In the genomic region with DNA sequence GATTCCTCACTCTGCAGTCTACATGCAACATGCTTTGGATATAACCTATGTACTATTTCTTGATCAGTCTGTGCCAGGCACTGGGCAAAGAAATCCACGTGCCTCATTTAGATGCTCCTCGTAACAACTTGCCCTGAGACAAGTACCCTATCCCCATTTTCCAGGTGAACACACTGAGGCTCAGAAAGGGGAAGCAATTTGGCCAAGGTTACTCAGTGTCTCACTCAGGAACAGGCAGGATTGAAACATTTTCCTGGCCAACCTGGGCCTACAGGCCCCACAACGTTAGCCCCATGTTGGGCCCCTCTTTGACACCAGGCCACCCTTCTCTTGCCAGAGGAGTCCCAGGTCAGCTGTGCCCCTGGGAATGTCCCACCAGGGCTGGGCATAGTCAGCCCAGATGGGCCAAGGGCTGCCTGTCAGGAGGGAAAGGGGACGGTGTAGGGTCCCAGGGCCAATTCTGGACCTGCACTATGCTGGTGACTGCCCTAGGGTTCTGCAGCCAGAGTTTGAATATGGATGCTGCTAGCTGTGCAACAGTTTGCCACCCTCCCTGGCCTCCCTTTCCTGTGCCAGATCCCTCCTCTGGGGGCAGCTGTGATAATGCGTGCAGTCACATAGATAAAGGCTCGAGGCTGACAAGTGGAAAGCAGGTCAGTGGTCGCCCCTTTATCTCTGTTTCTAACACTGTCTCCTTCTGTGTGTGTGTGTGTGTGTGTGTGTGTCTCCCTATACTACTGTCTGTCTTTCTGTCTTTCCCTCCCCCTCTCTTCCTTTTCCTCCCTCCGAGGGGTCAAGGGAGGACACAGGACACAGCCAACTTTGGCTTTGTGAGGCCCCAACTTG, we compare ENCODE assay signal across 1 cellular context.
TF ChIP-seq lines count a peak whose summit lies in the region.

No MANE protein-coding gene starts in this region.

TF ChIP-seq in IMR-90, 13 proteins besides CTCF, POLR2A, EP300 and RAD21:
- TF ChIP-seq CHD1 (IDR thresholded peaks at IDR 0.05; ENCODE audit: low read depth, low read length) (no peak), SMC3 (IDR thresholded peaks at IDR 0.05; ENCODE audit: low read depth, low read length) (no peak), RFX5 (IDR thresholded peaks at IDR 0.05; ENCODE audit: low read depth, low read length) (no peak), FOS (IDR thresholded peaks at IDR 0.05; ENCODE audit: low read depth, low read length) (no peak), BHLHE40 (IDR thresholded peaks at IDR 0.05; ENCODE audit: low read depth, low read length) (no peak), RCOR1 (IDR thresholded peaks at IDR 0.05; ENCODE audit: insufficient replicate concordance, low read length) (no peak), MAFK (IDR thresholded peaks at IDR 0.05; ENCODE audit: low read depth, low read length) (no peak), MXI1 (IDR thresholded peaks at IDR 0.05; ENCODE audit: borderline replicate concordance, low read depth, low read length) (no peak), MAZ (IDR thresholded peaks at IDR 0.05; ENCODE audit: borderline replicate concordance, low read depth, low read length) (no peak)
- TF ChIP-seq, protein P1, sequence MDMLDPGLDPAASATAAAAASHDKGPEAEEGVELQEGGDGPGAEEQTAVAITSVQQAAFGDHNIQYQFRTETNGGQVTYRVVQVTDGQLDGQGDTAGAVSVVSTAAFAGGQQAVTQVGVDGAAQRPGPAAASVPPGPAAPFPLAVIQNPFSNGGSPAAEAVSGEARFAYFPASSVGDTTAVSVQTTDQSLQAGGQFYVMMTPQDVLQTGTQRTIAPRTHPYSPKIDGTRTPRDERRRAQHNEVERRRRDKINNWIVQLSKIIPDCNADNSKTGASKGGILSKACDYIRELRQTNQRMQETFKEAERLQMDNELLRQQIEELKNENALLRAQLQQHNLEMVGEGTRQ (IDR thresholded peaks at IDR 0.05; ENCODE audit: low read depth, low read length), result no peak
- TF ChIP-seq, protein P2, sequence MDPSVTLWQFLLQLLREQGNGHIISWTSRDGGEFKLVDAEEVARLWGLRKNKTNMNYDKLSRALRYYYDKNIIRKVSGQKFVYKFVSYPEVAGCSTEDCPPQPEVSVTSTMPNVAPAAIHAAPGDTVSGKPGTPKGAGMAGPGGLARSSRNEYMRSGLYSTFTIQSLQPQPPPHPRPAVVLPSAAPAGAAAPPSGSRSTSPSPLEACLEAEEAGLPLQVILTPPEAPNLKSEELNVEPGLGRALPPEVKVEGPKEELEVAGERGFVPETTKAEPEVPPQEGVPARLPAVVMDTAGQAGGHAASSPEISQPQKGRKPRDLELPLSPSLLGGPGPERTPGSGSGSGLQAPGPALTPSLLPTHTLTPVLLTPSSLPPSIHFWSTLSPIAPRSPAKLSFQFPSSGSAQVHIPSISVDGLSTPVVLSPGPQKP (IDR thresholded peaks at IDR 0.05; ENCODE audit: borderline replicate concordance, low read depth, low read length), result no peak
